Comparison of ENCODE assay signal across 17 cellular contexts in the genomic region with DNA sequence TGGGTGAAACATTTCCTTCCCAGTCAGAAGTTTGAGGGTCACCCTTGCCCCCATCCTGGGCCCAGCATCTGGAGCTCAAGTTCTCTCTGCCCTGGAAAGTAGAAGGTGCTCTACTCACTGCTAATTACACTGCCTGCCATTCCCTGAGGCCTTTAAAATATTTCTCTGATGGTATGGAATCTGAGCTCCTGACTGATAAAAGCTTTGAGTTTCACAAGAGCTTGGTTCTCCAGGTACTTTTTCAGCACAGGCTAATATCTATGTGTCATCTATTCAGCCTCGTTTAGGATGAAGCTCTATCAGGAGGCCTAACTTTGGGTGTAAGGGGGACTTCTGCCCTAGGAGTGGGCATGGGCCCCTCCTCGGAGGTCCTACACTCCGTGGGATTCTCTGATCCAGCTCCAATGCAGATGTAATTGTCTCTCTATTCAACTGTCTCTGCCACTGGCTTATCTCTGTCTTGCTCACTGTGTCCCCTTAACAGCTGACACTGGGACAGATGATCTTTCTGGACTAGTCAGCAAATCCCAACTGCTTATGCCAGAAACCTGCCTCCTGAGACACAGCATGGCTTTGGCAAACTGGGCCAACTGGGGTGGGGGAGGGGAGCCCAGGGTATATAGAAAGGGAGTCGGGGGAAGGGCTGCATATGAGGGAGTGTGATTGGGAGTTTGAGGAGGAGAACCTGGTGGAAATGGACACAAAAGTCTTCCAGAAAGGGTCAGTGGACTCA.
DNase-seq lines count a peak whose midpoint lies in the region; ATAC-seq, FAIRE-seq and TF ChIP-seq lines count a peak whose summit lies in the region.
"Had no signal": no experiment of that assay in that cellular context is flagged by ENCODE, and none has a peak within 500 bp of the region (broad histone marks: within the 10 kb centered on the region; RNA-seq: fewer than 3 reads in every experiment).

No MANE protein-coding gene starts in this region.

- no peaks in the 10 kb centered on the region for H3K36me3 ChIP-seq in K562 (ENCODE audit: control insufficient read depth, insufficient read depth, low read length)
- H3K36me3 ChIP-seq in parathyroid adenoma (ENCODE audit: control insufficient read depth, insufficient read depth, low read length): no peaks in the 10 kb centered on the region

- no peak for FAIRE-seq in K562 (lab: Jason Lieb, UNC)
- no peak for FAIRE-seq in GM12892 (lab: Jason Lieb, UNC)

- H4K20me1 ChIP-seq in K562 (replicated peaks; ENCODE audit: control insufficient read depth, insufficient read depth, low read length): no peaks in the 10 kb centered on the region

- intact Hi-C loops in K562 (cut with micrococcal nuclease): no loop called here

- H3K9ac ChIP-seq in K562 (ENCODE audit: insufficient read depth in 1 of 2, low read depth in 2 of 2, low read length in 2 of 2): no peak overlapping the region
- no peak overlapping the region for H3K9ac ChIP-seq in parathyroid adenoma
- H3K9ac ChIP-seq: GM23248 had no signal

- peak; percentile 39; the same call in 2 of the 3 replicates for ATAC-seq in K562
- no peak for ATAC-seq in GM19452 (IDR thresholded peaks at IDR 0.05; ENCODE audit: unreplicated experiment)

- TF ChIP-seq CTCF in K562 (IDR thresholded peaks at IDR 0.05 in 2 of 3, conservative IDR thresholded peaks at IDR 0.05 in 1 of 3; ENCODE audit: insufficient read depth in 2 of 3, low read depth in 1 of 3, low read length in 3 of 3) (no peak), parathyroid adenoma (IDR thresholded peaks at IDR 0.05) (no peak)

- BruUV-seq in K562 (replicated peaks; lab: Mats Ljungman, UMichigan): no TSS peak

- in situ Hi-C loops in K562 (cut with MboI): no loop called here

- TF ChIP-seq EP300 in K562 (IDR thresholded peaks at IDR 0.05; ENCODE audit: low read length): no peak

- POLR2A ChIA-PET in K562 (lab: Yijun Ruan, JAX): interaction anchor here (0.6 to 1.6 kb wide), 7 partner anchors 10 to 108 kb away, joined by 3 to 9 read pairs (median 4); no protein-coding TSS in a partner anchor

- H3K4me3 ChIP-seq in K562 (no peak overlapping the region), parathyroid adenoma (ENCODE audit: low read depth, low read length) (no peak overlapping the region)
- H3K4me3 ChIP-seq: GM23248, SK-N-MC had no signal

- 9% methylated on average over 4 of the region's 4 CpGs for WGBS in K562 (ENCODE audit: insufficient coverage, low coverage, missing lambda C conversion rate)

- no peaks in the 10 kb centered on the region for H3K9me1 ChIP-seq in K562 (ENCODE audit: control insufficient read depth, insufficient read depth, low read length)

- TF ChIP-seq POLR2A in K562 (conservative IDR thresholded peaks at IDR 0.05) (no peak), GM12892 (IDR thresholded peaks at IDR 0.05; ENCODE audit: low read depth, low read length) (no peak)

- H3K79me2 ChIP-seq in K562 (ENCODE audit: control insufficient read depth, insufficient read depth, low read length) (no peaks in the 10 kb centered on the region), parathyroid adenoma (no peaks in the 10 kb centered on the region)

- H3K4me2 ChIP-seq in K562 (ENCODE audit: insufficient read depth, low read length) (no peak overlapping the region), parathyroid adenoma (ENCODE audit: low read length) (peak overlapping the region; percentile 34)

- H3K4me1 ChIP-seq in K562 (replicated peaks in 1 of 2; ENCODE audit: control insufficient read depth in 2 of 2, insufficient read depth in 2 of 2, low read length in 2 of 2): peaks cover 0 to 4% of the 10 kb centered on the region in 2 experiments; a peak in 2 of 5 replicates
- peaks cover 2% of the 10 kb centered on the region for H3K4me1 ChIP-seq in parathyroid adenoma

- H3K9me3 ChIP-seq in K562 (replicated peaks; ENCODE audit: control insufficient read depth, insufficient read depth, low read depth, low read length): no peaks in the 10 kb centered on the region
- no peaks in the 10 kb centered on the region for H3K9me3 ChIP-seq in parathyroid adenoma (ENCODE audit: control insufficient read depth, low read length)

- CTCF ChIA-PET in K562 (lab: Yijun Ruan, JAX; ENCODE audit: low intra/inter-chr PET ratio): no interaction called here

- no peak for TF ChIP-seq RAD21 in K562 (CRISPR knock-in tag; conservative IDR thresholded peaks at IDR 0.05 in 1 of 2, IDR thresholded peaks at IDR 0.05 in 1 of 2)

- no peak overlapping the region for H2AFZ ChIP-seq in K562 (ENCODE audit: low read depth, low read length)
- no peak overlapping the region for H2AFZ ChIP-seq in parathyroid adenoma
- H2AFZ ChIP-seq: GM23248 had no signal

- DNase-seq in DMS 273 (lab: John Stamatoyannopoulos, UW; ENCODE audit: unreplicated experiment) (peak; percentile 16), DMS 273 treated with DMSO at 0.1 percent for 48 hours (lab: John Stamatoyannopoulos, UW) (no peak), NCI-H226 (peak; percentile 79), K562 (ENCODE audit: extremely low read depth in 1 of 4, low spot score in 3 of 4) (peak in 1 of 4 experiments; percentile 27), GM12892 (ENCODE audit: insufficient read length) (no peak), hypothalamus (lab: John Stamatoyannopoulos, UW) (no peak)
- DNase-seq: COR-L47, DND-41, GF-D8, GM23248, NCI-H1048, NCI-H345, NCI-H748 treated with DMSO at 0.1 percent for 48 hours had no signal

- H3K27ac ChIP-seq in K562 (ENCODE audit: extremely low read depth, low read depth, low read length): no peak overlapping the region
- H3K27ac ChIP-seq in parathyroid adenoma: peak overlapping the region; percentile 6
- H3K27ac ChIP-seq: 22Rv1, GM23248, SK-N-MC had no signal

- no peaks in the 10 kb centered on the region for H3K27me3 ChIP-seq in K562 (ENCODE audit: control insufficient read depth in 2 of 2, insufficient read depth in 2 of 2, low read length in 2 of 2)
- H3K27me3 ChIP-seq in parathyroid adenoma (ENCODE audit: control insufficient read depth, insufficient read depth, low read length): no peaks in the 10 kb centered on the region

TF ChIP-seq in K562, 482 proteins besides CTCF, POLR2A, EP300 and RAD21:
- TF ChIP-seq DACH1 (IDR thresholded peaks at IDR 0.05; ENCODE audit: partially characterized antibody): peak; percentile 41
- TF ChIP-seq, protein P1, sequence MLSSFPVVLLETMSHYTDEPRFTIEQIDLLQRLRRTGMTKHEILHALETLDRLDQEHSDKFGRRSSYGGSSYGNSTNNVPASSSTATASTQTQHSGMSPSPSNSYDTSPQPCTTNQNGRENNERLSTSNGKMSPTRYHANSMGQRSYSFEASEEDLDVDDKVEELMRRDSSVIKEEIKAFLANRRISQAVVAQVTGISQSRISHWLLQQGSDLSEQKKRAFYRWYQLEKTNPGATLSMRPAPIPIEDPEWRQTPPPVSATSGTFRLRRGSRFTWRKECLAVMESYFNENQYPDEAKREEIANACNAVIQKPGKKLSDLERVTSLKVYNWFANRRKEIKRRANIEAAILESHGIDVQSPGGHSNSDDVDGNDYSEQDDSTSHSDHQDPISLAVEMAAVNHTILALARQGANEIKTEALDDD (IDR thresholded peaks at IDR 0.05): peak; percentile 51; the same call in 1 of the 2 replicates
- TF ChIP-seq MAFG (tag; conservative IDR thresholded peaks at IDR 0.05): peak; percentile 79
- TF ChIP-seq C11orf30 (IDR thresholded peaks at IDR 0.05; ENCODE audit: low read depth): peak; percentile 83
- TF ChIP-seq CBFA2T3 (IDR thresholded peaks at IDR 0.05): 0 out of 2 replicates have a peak, but pooled peaks have one; percentile 17
- peak; percentile 90 for TF ChIP-seq ZNF316 (IDR thresholded peaks at IDR 0.05)
- peak; percentile 58; the same call in 1 of the 2 replicates for TF ChIP-seq MAFF (IDR thresholded peaks at IDR 0.05; ENCODE audit: low read length)
- TF ChIP-seq MAFK (IDR thresholded peaks at IDR 0.05; ENCODE audit: low read length): peak; percentile 44; the same call in 1 of the 2 replicates
- TF ChIP-seq, protein P2, sequence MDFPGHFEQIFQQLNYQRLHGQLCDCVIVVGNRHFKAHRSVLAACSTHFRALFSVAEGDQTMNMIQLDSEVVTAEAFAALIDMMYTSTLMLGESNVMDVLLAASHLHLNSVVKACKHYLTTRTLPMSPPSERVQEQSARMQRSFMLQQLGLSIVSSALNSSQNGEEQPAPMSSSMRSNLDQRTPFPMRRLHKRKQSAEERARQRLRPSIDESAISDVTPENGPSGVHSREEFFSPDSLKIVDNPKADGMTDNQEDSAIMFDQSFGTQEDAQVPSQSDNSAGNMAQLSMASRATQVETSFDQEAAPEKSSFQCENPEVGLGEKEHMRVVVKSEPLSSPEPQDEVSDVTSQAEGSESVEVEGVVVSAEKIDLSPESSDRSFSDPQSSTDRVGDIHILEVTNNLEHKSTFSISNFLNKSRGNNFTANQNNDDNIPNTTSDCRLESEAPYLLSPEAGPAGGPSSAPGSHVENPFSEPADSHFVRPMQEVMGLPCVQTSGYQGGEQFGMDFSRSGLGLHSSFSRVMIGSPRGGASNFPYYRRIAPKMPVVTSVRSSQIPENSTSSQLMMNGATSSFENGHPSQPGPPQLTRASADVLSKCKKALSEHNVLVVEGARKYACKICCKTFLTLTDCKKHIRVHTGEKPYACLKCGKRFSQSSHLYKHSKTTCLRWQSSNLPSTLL (IDR thresholded peaks at IDR 0.05): no peak
- TF ChIP-seq SREBF1 (IDR thresholded peaks at IDR 0.05; ENCODE audit: borderline replicate concordance, low read depth, low read length): no peak
- TF ChIP-seq ELF2 (CRISPR knock-in tag; IDR thresholded peaks at IDR 0.05): no peak
- TF ChIP-seq, protein P3, sequence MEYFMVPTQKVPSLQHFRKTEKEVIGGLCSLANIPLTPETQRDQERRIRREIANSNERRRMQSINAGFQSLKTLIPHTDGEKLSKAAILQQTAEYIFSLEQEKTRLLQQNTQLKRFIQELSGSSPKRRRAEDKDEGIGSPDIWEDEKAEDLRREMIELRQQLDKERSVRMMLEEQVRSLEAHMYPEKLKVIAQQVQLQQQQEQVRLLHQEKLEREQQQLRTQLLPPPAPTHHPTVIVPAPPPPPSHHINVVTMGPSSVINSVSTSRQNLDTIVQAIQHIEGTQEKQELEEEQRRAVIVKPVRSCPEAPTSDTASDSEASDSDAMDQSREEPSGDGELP (CRISPR knock-in tag; IDR thresholded peaks at IDR 0.05; ENCODE audit: borderline replicate concordance): peak; percentile 58

Comparison
In these comparisons a context has a peak if more than half of its experiments do, and no peak if none do; other contexts are left out.
1. DNase-seq: peak in DMS 273 (single experiment) and NCI-H226 (single experiment); none in DMS 273 treated with DMSO at 0.1 percent for 48 hours (single experiment), GM12892 (single experiment) and hypothalamus (0 of 51).